Comparison of ENCODE assay signal across 1 cellular context in the genomic region with DNA sequence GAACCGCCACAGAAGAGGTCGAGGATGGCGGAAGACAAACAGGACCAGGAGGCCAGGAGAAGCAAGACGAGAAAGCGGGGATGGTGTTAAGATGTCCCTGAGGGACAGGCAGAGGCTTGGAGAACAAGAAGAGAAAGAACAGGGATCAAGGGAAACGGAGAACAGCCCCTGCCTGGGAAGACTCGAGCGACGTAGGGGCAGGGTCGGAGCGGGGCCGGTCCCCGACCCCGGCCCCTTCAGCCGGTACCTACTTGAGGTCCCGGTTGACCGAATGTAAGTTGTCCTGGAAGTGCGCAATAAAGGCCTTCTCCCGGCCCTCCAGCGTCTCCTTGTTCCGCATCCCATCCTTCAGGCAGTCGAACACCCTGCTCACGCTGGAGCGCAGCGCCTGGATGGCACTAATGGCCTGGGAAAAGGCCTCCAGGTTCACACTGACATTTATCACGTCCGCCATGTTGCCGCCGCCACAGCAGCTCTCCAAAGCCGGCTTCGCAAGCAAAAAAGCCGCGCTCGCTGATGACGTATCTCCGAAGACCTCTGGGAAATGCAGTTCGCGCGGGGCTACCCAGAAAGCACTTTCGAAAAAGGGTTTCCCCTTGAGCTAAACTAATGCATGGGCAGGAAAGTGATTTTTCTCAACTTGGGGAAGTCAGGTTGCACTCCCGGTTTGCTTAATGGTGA.
TF ChIP-seq lines count a peak whose summit lies in the region.

A gene with protein sequence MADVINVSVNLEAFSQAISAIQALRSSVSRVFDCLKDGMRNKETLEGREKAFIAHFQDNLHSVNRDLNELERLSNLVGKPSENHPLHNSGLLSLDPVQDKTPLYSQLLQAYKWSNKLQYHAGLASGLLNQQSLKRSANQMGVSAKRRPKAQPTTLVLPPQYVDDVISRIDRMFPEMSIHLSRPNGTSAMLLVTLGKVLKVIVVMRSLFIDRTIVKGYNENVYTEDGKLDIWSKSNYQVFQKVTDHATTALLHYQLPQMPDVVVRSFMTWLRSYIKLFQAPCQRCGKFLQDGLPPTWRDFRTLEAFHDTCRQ (minus strand): TSS at position 477 of the 681 bp plus-strand sequence. CDS start 23 bp downstream, at position 454.

TF ChIP-seq in HepG2, 621 proteins besides CTCF, POLR2A, EP300 and RAD21 (continued from another document and continues in another):
- TF ChIP-seq, protein P1, sequence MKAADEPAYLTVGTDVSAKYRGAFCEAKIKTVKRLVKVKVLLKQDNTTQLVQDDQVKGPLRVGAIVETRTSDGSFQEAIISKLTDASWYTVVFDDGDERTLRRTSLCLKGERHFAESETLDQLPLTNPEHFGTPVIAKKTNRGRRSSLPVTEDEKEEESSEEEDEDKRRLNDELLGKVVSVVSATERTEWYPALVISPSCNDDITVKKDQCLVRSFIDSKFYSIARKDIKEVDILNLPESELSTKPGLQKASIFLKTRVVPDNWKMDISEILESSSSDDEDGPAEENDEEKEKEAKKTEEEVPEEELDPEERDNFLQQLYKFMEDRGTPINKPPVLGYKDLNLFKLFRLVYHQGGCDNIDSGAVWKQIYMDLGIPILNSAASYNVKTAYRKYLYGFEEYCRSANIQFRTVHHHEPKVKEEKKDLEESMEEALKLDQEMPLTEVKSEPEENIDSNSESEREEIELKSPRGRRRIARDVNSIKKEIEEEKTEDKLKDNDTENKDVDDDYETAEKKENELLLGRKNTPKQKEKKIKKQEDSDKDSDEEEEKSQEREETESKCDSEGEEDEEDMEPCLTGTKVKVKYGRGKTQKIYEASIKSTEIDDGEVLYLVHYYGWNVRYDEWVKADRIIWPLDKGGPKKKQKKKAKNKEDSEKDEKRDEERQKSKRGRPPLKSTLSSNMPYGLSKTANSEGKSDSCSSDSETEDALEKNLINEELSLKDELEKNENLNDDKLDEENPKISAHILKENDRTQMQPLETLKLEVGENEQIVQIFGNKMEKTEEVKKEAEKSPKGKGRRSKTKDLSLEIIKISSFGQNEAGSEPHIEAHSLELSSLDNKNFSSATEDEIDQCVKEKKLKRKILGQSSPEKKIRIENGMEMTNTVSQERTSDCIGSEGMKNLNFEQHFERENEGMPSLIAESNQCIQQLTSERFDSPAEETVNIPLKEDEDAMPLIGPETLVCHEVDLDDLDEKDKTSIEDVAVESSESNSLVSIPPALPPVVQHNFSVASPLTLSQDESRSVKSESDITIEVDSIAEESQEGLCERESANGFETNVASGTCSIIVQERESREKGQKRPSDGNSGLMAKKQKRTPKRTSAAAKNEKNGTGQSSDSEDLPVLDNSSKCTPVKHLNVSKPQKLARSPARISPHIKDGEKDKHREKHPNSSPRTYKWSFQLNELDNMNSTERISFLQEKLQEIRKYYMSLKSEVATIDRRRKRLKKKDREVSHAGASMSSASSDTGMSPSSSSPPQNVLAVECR (CRISPR knock-in tag; IDR thresholded peaks at IDR 0.05; ENCODE audit: borderline replicate concordance): peak; percentile 91
- no peak for TF ChIP-seq ATF7-NPFF (CRISPR knock-in tag; IDR thresholded peaks at IDR 0.05; ENCODE audit: low read depth)
- TF ChIP-seq TP53 (CRISPR knock-in tag; conservative IDR thresholded peaks at IDR 0.05): peak; percentile 71; the same call in 1 of the 2 replicates
- no peak for TF ChIP-seq ZBTB3 (CRISPR knock-in tag; IDR thresholded peaks at IDR 0.05; ENCODE audit: borderline replicate concordance, low read depth)
- TF ChIP-seq AKAP8 (CRISPR knock-in tag; IDR thresholded peaks at IDR 0.05): no peak
- TF ChIP-seq ZNF292 (CRISPR knock-in tag; IDR thresholded peaks at IDR 0.05; ENCODE audit: borderline replicate concordance, low read depth): no peak
- TF ChIP-seq SIX1 (CRISPR knock-in tag; IDR thresholded peaks at IDR 0.05; ENCODE audit: borderline replicate concordance): peak; percentile 27; the same call in 1 of the 2 replicates
- TF ChIP-seq MAFK (conservative IDR thresholded peaks at IDR 0.05 in 1 of 2, IDR thresholded peaks at IDR 0.05 in 1 of 2; ENCODE audit: low read length in 2 of 2): no peak; a peak in 1 of 4 replicates
- peak; percentile 84 for TF ChIP-seq HDAC1 (CRISPR knock-in tag; IDR thresholded peaks at IDR 0.05)
- peak; percentile 87 for TF ChIP-seq PHF8 (CRISPR knock-in tag; IDR thresholded peaks at IDR 0.05)
- TF ChIP-seq, protein P2, sequence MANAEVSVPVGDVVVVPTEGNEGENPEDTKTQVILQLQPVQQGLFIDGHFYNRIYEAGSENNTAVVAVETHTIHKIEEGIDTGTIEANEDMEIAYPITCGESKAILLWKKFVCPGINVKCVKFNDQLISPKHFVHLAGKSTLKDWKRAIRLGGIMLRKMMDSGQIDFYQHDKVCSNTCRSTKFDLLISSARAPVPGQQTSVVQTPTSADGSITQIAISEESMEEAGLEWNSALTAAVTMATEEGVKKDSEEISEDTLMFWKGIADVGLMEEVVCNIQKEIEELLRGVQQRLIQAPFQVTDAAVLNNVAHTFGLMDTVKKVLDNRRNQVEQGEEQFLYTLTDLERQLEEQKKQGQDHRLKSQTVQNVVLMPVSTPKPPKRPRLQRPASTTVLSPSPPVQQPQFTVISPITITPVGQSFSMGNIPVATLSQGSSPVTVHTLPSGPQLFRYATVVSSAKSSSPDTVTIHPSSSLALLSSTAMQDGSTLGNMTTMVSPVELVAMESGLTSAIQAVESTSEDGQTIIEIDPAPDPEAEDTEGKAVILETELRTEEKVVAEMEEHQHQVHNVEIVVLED (CRISPR knock-in tag; IDR thresholded peaks at IDR 0.05; ENCODE audit: borderline replicate concordance): peak; percentile 72; the same call in 1 of the 2 replicates
- peak; percentile 62; the same call in 1 of the 2 replicates for TF ChIP-seq ZNF205 (CRISPR knock-in tag; IDR thresholded peaks at IDR 0.05)
- TF ChIP-seq, protein P3, sequence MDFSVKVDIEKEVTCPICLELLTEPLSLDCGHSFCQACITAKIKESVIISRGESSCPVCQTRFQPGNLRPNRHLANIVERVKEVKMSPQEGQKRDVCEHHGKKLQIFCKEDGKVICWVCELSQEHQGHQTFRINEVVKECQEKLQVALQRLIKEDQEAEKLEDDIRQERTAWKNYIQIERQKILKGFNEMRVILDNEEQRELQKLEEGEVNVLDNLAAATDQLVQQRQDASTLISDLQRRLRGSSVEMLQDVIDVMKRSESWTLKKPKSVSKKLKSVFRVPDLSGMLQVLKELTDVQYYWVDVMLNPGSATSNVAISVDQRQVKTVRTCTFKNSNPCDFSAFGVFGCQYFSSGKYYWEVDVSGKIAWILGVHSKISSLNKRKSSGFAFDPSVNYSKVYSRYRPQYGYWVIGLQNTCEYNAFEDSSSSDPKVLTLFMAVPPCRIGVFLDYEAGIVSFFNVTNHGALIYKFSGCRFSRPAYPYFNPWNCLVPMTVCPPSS (IDR thresholded peaks at IDR 0.05): no peak
- no peak for TF ChIP-seq MAZ (IDR thresholded peaks at IDR 0.05; ENCODE audit: borderline replicate concordance, low read depth, low read length)
- no peak for TF ChIP-seq MAZ (CRISPR knock-in tag; IDR thresholded peaks at IDR 0.05; ENCODE audit: low read depth)
- TF ChIP-seq, protein P4, sequence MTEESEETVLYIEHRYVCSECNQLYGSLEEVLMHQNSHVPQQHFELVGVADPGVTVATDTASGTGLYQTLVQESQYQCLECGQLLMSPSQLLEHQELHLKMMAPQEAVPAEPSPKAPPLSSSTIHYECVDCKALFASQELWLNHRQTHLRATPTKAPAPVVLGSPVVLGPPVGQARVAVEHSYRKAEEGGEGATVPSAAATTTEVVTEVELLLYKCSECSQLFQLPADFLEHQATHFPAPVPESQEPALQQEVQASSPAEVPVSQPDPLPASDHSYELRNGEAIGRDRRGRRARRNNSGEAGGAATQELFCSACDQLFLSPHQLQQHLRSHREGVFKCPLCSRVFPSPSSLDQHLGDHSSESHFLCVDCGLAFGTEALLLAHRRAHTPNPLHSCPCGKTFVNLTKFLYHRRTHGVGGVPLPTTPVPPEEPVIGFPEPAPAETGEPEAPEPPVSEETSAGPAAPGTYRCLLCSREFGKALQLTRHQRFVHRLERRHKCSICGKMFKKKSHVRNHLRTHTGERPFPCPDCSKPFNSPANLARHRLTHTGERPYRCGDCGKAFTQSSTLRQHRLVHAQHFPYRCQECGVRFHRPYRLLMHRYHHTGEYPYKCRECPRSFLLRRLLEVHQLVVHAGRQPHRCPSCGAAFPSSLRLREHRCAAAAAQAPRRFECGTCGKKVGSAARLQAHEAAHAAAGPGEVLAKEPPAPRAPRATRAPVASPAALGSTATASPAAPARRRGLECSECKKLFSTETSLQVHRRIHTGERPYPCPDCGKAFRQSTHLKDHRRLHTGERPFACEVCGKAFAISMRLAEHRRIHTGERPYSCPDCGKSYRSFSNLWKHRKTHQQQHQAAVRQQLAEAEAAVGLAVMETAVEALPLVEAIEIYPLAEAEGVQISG (CRISPR knock-in tag; IDR thresholded peaks at IDR 0.05): peak; percentile 90
- TF ChIP-seq, protein P5, sequence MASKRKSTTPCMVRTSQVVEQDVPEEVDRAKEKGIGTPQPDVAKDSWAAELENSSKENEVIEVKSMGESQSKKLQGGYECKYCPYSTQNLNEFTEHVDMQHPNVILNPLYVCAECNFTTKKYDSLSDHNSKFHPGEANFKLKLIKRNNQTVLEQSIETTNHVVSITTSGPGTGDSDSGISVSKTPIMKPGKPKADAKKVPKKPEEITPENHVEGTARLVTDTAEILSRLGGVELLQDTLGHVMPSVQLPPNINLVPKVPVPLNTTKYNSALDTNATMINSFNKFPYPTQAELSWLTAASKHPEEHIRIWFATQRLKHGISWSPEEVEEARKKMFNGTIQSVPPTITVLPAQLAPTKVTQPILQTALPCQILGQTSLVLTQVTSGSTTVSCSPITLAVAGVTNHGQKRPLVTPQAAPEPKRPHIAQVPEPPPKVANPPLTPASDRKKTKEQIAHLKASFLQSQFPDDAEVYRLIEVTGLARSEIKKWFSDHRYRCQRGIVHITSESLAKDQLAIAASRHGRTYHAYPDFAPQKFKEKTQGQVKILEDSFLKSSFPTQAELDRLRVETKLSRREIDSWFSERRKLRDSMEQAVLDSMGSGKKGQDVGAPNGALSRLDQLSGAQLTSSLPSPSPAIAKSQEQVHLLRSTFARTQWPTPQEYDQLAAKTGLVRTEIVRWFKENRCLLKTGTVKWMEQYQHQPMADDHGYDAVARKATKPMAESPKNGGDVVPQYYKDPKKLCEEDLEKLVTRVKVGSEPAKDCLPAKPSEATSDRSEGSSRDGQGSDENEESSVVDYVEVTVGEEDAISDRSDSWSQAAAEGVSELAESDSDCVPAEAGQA (IDR thresholded peaks at IDR 0.05; ENCODE audit: low read depth): peak; percentile 90
- TF ChIP-seq, protein P5 (CRISPR knock-in tag; IDR thresholded peaks at IDR 0.05; ENCODE audit: borderline replicate concordance): no peak
- TF ChIP-seq ZNF180 (CRISPR knock-in tag; IDR thresholded peaks at IDR 0.05; ENCODE audit: borderline replicate concordance, low read depth): no peak
- TF ChIP-seq, protein P6, sequence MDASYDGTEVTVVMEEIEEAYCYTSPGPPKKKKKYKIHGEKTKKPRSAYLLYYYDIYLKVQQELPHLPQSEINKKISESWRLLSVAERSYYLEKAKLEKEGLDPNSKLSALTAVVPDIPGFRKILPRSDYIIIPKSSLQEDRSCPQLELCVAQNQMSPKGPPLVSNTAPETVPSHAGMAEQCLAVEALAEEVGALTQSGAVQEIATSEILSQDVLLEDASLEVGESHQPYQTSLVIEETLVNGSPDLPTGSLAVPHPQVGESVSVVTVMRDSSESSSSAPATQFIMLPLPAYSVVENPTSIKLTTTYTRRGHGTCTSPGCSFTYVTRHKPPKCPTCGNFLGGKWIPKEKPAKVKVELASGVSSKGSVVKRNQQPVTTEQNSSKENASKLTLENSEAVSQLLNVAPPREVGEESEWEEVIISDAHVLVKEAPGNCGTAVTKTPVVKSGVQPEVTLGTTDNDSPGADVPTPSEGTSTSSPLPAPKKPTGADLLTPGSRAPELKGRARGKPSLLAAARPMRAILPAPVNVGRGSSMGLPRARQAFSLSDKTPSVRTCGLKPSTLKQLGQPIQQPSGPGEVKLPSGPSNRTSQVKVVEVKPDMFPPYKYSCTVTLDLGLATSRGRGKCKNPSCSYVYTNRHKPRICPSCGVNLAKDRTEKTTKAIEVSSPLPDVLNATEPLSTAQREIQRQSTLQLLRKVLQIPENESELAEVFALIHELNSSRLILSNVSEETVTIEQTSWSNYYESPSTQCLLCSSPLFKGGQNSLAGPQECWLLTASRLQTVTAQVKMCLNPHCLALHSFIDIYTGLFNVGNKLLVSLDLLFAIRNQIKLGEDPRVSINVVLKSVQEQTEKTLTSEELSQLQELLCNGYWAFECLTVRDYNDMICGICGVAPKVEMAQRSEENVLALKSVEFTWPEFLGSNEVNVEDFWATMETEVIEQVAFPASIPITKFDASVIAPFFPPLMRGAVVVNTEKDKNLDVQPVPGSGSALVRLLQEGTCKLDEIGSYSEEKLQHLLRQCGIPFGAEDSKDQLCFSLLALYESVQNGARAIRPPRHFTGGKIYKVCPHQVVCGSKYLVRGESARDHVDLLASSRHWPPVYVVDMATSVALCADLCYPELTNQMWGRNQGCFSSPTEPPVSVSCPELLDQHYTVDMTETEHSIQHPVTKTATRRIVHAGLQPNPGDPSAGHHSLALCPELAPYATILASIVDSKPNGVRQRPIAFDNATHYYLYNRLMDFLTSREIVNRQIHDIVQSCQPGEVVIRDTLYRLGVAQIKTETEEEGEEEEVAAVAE (CRISPR knock-in tag; IDR thresholded peaks at IDR 0.05; ENCODE audit: borderline replicate concordance): 0 out of 2 replicates have a peak, but pooled peaks have one; percentile 52
- TF ChIP-seq NFYB (CRISPR knock-in tag; IDR thresholded peaks at IDR 0.05): peak; percentile 23; the same call in 1 of the 2 replicates
- TF ChIP-seq, protein P7, sequence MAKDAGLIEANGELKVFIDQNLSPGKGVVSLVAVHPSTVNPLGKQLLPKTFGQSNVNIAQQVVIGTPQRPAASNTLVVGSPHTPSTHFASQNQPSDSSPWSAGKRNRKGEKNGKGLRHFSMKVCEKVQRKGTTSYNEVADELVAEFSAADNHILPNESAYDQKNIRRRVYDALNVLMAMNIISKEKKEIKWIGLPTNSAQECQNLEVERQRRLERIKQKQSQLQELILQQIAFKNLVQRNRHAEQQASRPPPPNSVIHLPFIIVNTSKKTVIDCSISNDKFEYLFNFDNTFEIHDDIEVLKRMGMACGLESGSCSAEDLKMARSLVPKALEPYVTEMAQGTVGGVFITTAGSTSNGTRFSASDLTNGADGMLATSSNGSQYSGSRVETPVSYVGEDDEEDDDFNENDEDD (CRISPR knock-in tag; IDR thresholded peaks at IDR 0.05; ENCODE audit: borderline replicate concordance): peak; percentile 69; the same call in 1 of the 2 replicates
- TF ChIP-seq SIX4 (CRISPR knock-in tag; IDR thresholded peaks at IDR 0.05): 0 out of 2 replicates have a peak, but pooled peaks have one; percentile 27
